In genomic region chr15:91032919-91033803, GRCh38 we compare ENCODE assay signal across 8 cellular contexts. TPM values are rescaled to one million over a fixed set of nuclear protein-coding genes. Genes with fewer than 3 reads are reported as not detected.
DNase-seq lines count a peak whose midpoint lies in the region; ATAC-seq and TF ChIP-seq lines count a peak whose summit lies in the region.

No MANE protein-coding gene starts in this region.

- 31 to 40% methylated on average over 9 to 12 of the region's 12 CpGs for WGBS in thyroid gland, 2 donors

- no peaks in the 10 kb centered on the region for H3K27me3 ChIP-seq in thyroid gland

- H3K27me3 Mint-ChIP-seq in activated CD4-positive, alpha-beta T cell treated with anti-CD3 and anti-CD28 coated beads for 36 hours, result peaks cover 2% of the 10 kb centered on the region
- peaks cover 34% of the 10 kb centered on the region for H3K27me3 Mint-ChIP-seq in mesothelial cell of epicardium (ENCODE audit: low read depth)

- POLR2A ChIA-PET in activated CD4-positive, alpha-beta T cell treated with anti-CD3 and anti-CD28 coated beads for 36 hours (lab: Charles Lee), result interaction anchor here (0.9 kb wide), 1 partner anchor 54 kb away, joined by 4 read pairs; no protein-coding TSS in a partner anchor

- H3K4me3 Mint-ChIP-seq in activated CD4-positive, alpha-beta T cell treated with anti-CD3 and anti-CD28 coated beads for 36 hours, result no peak overlapping the region
- H3K4me3 Mint-ChIP-seq in mesothelial cell of epicardium, result peak overlapping the region; percentile 10

- CTCF ChIA-PET in activated CD4-positive, alpha-beta T cell treated with anti-CD3 and anti-CD28 coated beads for 36 hours (lab: Charles Lee), result interaction anchor here (0.6 to 2.7 kb wide), 20 partner anchors 9 to 1571 kb away, joined by 3 to 33 read pairs (median 4); partner anchors contain the start of genes HDDC3, RCCD1, SV2B and UNC45A

- no peaks in the 10 kb centered on the region for H3K9me3 ChIP-seq in thyroid gland

- TF ChIP-seq POLR2A in thyroid gland (IDR thresholded peaks at IDR 0.05), result no peak

- peak; percentile 91 for ATAC-seq in activated CD4-positive, alpha-beta T cell treated with anti-CD3 and anti-CD28 coated beads for 36 hours

- no peaks in the 10 kb centered on the region for H3K9me3 Mint-ChIP-seq in activated CD4-positive, alpha-beta T cell treated with anti-CD3 and anti-CD28 coated beads for 36 hours (ENCODE audit: low read depth)
- H3K9me3 Mint-ChIP-seq in mesothelial cell of epicardium, result no peaks in the 10 kb centered on the region

- no peaks in the 10 kb centered on the region for H3K36me3 ChIP-seq in thyroid gland

- H3K27ac ChIP-seq in thyroid gland, result no peak overlapping the region

- no peak overlapping the region for H3K27ac Mint-ChIP-seq in activated CD4-positive, alpha-beta T cell treated with anti-CD3 and anti-CD28 coated beads for 36 hours
- no peak overlapping the region for H3K27ac Mint-ChIP-seq in mesothelial cell of epicardium

- TF ChIP-seq CTCF in mesothelial cell of epicardium (IDR thresholded peaks at IDR 0.05; ENCODE audit: unreplicated experiment) (peak; percentile 48), thyroid gland (IDR thresholded peaks at IDR 0.05) (peak in 5 of 6 experiments; percentile 35 to 75 (median 39))

- no peaks in the 10 kb centered on the region for H3K36me3 Mint-ChIP-seq in activated CD4-positive, alpha-beta T cell treated with anti-CD3 and anti-CD28 coated beads for 36 hours (ENCODE audit: low read depth)
- H3K36me3 Mint-ChIP-seq in mesothelial cell of epicardium, result no peaks in the 10 kb centered on the region

- no peak overlapping the region for H3K4me3 ChIP-seq in thyroid gland (replicated peaks in 1 of 3)

- no peaks in the 10 kb centered on the region for H3K4me1 Mint-ChIP-seq in activated CD4-positive, alpha-beta T cell treated with anti-CD3 and anti-CD28 coated beads for 36 hours
- no peaks in the 10 kb centered on the region for H3K4me1 Mint-ChIP-seq in mesothelial cell of epicardium

- peak; percentile 45 for DNase-seq in activated gamma-delta T cell treated with Interleukin-2 at 50 U/mL for 16 hours
- DNase-seq in activated gamma-delta T cell (lab: John Stamatoyannopoulos, UW), result no peak
- DNase-seq in NCI-H146 treated with DMSO at 0.1 percent for 48 hours (lab: John Stamatoyannopoulos, UW; ENCODE audit: unreplicated experiment), result peak; percentile 78
- DNase-seq in activated CD4-positive, alpha-beta T cell treated with anti-CD3 and anti-CD28 coated beads for 36 hours, result peak; percentile 82
- DNase-seq in effector CD4-positive, alpha-beta T cell, result peak; percentile 31
- peak in 1 of 2 experiments; percentile 55 for DNase-seq in mesothelial cell of epicardium (ENCODE audit: low spot score in 2 of 2, unreplicated experiment in 2 of 2)
- DNase-seq in thyroid gland, result peak; percentile 75 to 79
- DNase-seq in cerebellum (ENCODE audit: low spot score), result no peak

- intact Hi-C loops in activated CD4-positive, alpha-beta T cell treated with anti-CD3 and anti-CD28 coated beads for 36 hours (cut with DNase I, micrococcal nuclease), result loop anchor here (1.0 to 5.0 kb wide), 2 partner anchors 76 to 77 kb away; no protein-coding TSS in a partner anchor
- intact Hi-C loops in thyroid gland (cut with DNase I), result no loop called here

- peaks cover 0 to 4% of the 10 kb centered on the region in 2 donors for H3K4me1 ChIP-seq in thyroid gland

RNA-seq across cellular contexts. Expression of gene VPS33B, which starts 10.8 kb away (rescaled TPM):
- total RNA-seq in activated CD4-positive, alpha-beta T cell treated with anti-CD3 and anti-CD28 coated beads for 36 hours, result 10 to 100 TPM; 22.8 to 25.9 TPM
- total RNA-seq in mesothelial cell of epicardium, result 21.7 to 26.2 TPM (median 25.2 TPM) in 3 replicates
- total RNA-seq in thyroid gland, result 10 to 100 TPM in 3 of 4 donors, 1 to 10 TPM in 1; 7.4 to 13.9 (median 12.4) TPM
- total RNA-seq in cerebellum, result 11.3 TPM

RNA-seq across cellular contexts. Expression of gene PRC1, which starts 38.8 kb away (rescaled TPM):
- total RNA-seq in activated CD4-positive, alpha-beta T cell treated with anti-CD3 and anti-CD28 coated beads for 36 hours, result 100 to 1,000 TPM; 111 to 157 TPM
- 51.7 to 59.1 TPM (median 56.9 TPM) in 3 replicates for total RNA-seq in mesothelial cell of epicardium
- 10 to 100 TPM in 1 of 4 donors, 1 to 10 TPM in 3; 3.6 to 12.9 (median 7.2) TPM for total RNA-seq in thyroid gland
- 43.1 TPM for total RNA-seq in cerebellum

Comparison
In these comparisons a context has a peak if more than half of its experiments do, and no peak if none do; other contexts are left out.
1. DNase-seq: peak in activated gamma-delta T cell treated with Interleukin-2 at 50 U/mL for 16 hours (single experiment), NCI-H146 treated with DMSO at 0.1 percent for 48 hours (single experiment), activated CD4-positive, alpha-beta T cell treated with anti-CD3 and anti-CD28 coated beads for 36 hours (single experiment), effector CD4-positive, alpha-beta T cell (single experiment) and thyroid gland (2 of 2); none in activated gamma-delta T cell (single experiment) and cerebellum (single experiment).